ENCODE assay signal across 2 cellular contexts in genomic region chr1:82632164-82632563, GRCh38.
TF ChIP-seq lines count a peak whose summit lies in the region.

No MANE protein-coding gene starts in this region.

TF ChIP-seq in SK-N-SH treated with all-trans-retinoic acid at 6 μM for 48 hours, 23 proteins besides CTCF, POLR2A, EP300 and RAD21:
- TF ChIP-seq PATZ1 (CRISPR knock-in tag; IDR thresholded peaks at IDR 0.05; ENCODE audit: borderline replicate concordance) (no peak), ISL1 (CRISPR knock-in tag; IDR thresholded peaks at IDR 0.05) (peak; percentile 84)

TF ChIP-seq in SK-N-SH, 30 proteins besides CTCF, POLR2A, EP300 and RAD21:
- no peak for TF ChIP-seq REST (IDR thresholded peaks at IDR 0.05; ENCODE audit: low read depth, low read length)
- no peak for TF ChIP-seq RFX5 (IDR thresholded peaks at IDR 0.05; ENCODE audit: low read length)
- no peak for TF ChIP-seq JUND (IDR thresholded peaks at IDR 0.05)
- TF ChIP-seq USF1 (IDR thresholded peaks at IDR 0.05; ENCODE audit: borderline replicate concordance, low read depth) = no peak
